In genomic region chr7:128530121-128530854, GRCh38 we compare ENCODE assay signal across 8 cellular contexts. TPM values are rescaled to one million over a fixed set of nuclear protein-coding genes. Genes with fewer than 3 reads are reported as not detected.
DNase-seq lines count a peak whose midpoint lies in the region; ATAC-seq and TF ChIP-seq lines count a peak whose summit lies in the region.
"Not testable (repeated sequence)": the region's sequence is repeated elsewhere in the genome, so short reads cannot be mapped to it uniquely, and the experiment has no call there.

No MANE protein-coding gene starts in this region.

- not testable (repeated sequence) for TF ChIP-seq CTCF in Caco-2 (IDR thresholded peaks at IDR 0.05; ENCODE audit: insufficient read depth in 1 of 2, low read depth in 1 of 2, low read length in 1 of 2, severe bottlenecking in 1 of 2, unreplicated experiment in 1 of 2); foreskin keratinocyte (conservative IDR thresholded peaks at IDR 0.05); nephron (IDR thresholded peaks at IDR 0.05; ENCODE audit: unreplicated experiment in 3 of 3)

- H3K27me3 Mint-ChIP-seq in Caco-2 (ENCODE audit: insufficient read depth, unreplicated experiment); activated naive CD4-positive, alpha-beta T cell treated with anti-CD3 and anti-CD28 coated beads, Interleukin-2, amount 50 U/mL, for 24 hours; nephron (ENCODE audit: low read depth): not testable (repeated sequence)

- POLR2A ChIA-PET in Caco-2 (lab: Charles Lee): not testable (repeated sequence)

- H3K27ac ChIP-seq in foreskin keratinocyte: not testable (repeated sequence)

- not testable (repeated sequence) for H3K4me1 ChIP-seq in Caco-2, foreskin keratinocyte

- H3K4me3 Mint-ChIP-seq in Caco-2 (ENCODE audit: unreplicated experiment) (peak overlapping the region; percentile 92), nephron (peak overlapping the region; percentile 89 to 97 (median 93))
- H3K4me3 Mint-ChIP-seq in activated naive CD4-positive, alpha-beta T cell treated with anti-CD3 and anti-CD28 coated beads, Interleukin-2, amount 50 U/mL, for 24 hours: peak overlapping the region; percentile 86

- intact Hi-C loops in Caco-2 (cut with micrococcal nuclease; ENCODE audit: unreplicated experiment): loop anchor here (5.0 kb wide), 1 partner anchor 53 kb away; the partner anchor contains the start of gene METTL2B

- H3K27ac Mint-ChIP-seq in Caco-2 (ENCODE audit: unreplicated experiment) (peak overlapping the region; percentile 72), nephron (peak overlapping the region; percentile 94 to 98 (median 96))
- peak overlapping the region; percentile 93 for H3K27ac Mint-ChIP-seq in activated naive CD4-positive, alpha-beta T cell treated with anti-CD3 and anti-CD28 coated beads, Interleukin-2, amount 50 U/mL, for 24 hours

- H3K36me3 ChIP-seq in Caco-2 (ENCODE audit: control insufficient read depth, insufficient read depth, low read length): not testable (repeated sequence)

- peak overlapping the region; percentile 50 for H3K4me3 ChIP-seq in Caco-2 (ENCODE audit: low read depth, low read length)

- peak; percentile 20 for ATAC-seq in GM21447 (IDR thresholded peaks at IDR 0.05; ENCODE audit: unreplicated experiment)
- peak; percentile 20 for ATAC-seq in HG03457 (IDR thresholded peaks at IDR 0.05; ENCODE audit: unreplicated experiment)
- ATAC-seq in foreskin keratinocyte: peak; percentile 1

- H3K4me1 Mint-ChIP-seq in Caco-2 (ENCODE audit: low read depth, unreplicated experiment) (peaks cover 12% of the 10 kb centered on the region), nephron (peaks cover 20% of the 10 kb centered on the region)
- H3K4me1 Mint-ChIP-seq in activated naive CD4-positive, alpha-beta T cell treated with anti-CD3 and anti-CD28 coated beads, Interleukin-2, amount 50 U/mL, for 24 hours: peaks cover 35% of the 10 kb centered on the region

- not testable (repeated sequence) for BruUV-seq in Caco-2 (replicated peaks; lab: Mats Ljungman, UMichigan)

- not testable (repeated sequence) for H3K9me3 ChIP-seq in Caco-2

- not testable (repeated sequence) for H3K9me3 Mint-ChIP-seq in Caco-2 (ENCODE audit: unreplicated experiment); activated naive CD4-positive, alpha-beta T cell treated with anti-CD3 and anti-CD28 coated beads, Interleukin-2, amount 50 U/mL, for 24 hours; nephron

- H3K27me3 ChIP-seq in Caco-2 (replicated peaks; ENCODE audit: control insufficient read depth, insufficient read depth, low read length); foreskin keratinocyte: not testable (repeated sequence)

- H3K36me3 Mint-ChIP-seq in Caco-2 (ENCODE audit: insufficient read depth, unreplicated experiment) (peaks cover 28% of the 10 kb centered on the region), nephron (ENCODE audit: low read depth) (peaks cover 26% of the 10 kb centered on the region)
- H3K36me3 Mint-ChIP-seq in activated naive CD4-positive, alpha-beta T cell treated with anti-CD3 and anti-CD28 coated beads, Interleukin-2, amount 50 U/mL, for 24 hours: not testable (repeated sequence)

- CTCF ChIA-PET in Caco-2 (lab: Charles Lee): not testable (repeated sequence)

- peak in 1 of 2 experiments; percentile 22 for DNase-seq in Caco-2
- peak; percentile 20 for DNase-seq in SW480 (ENCODE audit: low spot score)
- not testable (repeated sequence) for DNase-seq in foreskin keratinocyte
- DNase-seq in stimulated activated naive CD4-positive, alpha-beta T cell (lab: John Stamatoyannopoulos, UW): peak in 5 of 6 experiments; percentile 47 to 60 (median 55)

RNA-seq across cellular contexts. Expression of gene METTL2B, which starts 53.7 kb away (rescaled TPM):
- total RNA-seq in Caco-2 (2022) (37.2 and 39.0 TPM in 2 replicates), foreskin keratinocyte (38.1 and 38.5 TPM in 2 replicates)
- 17.5 and 18.8 TPM in 2 replicates for polyA plus RNA-seq in foreskin keratinocyte
